14 cellular contexts compared by ENCODE assay signal in genomic region chr20:51687071-51687470, GRCh38.
DNase-seq lines count a peak whose midpoint lies in the region; FAIRE-seq and TF ChIP-seq lines count a peak whose summit lies in the region.
"Had no signal": no experiment of that assay in that cellular context is flagged by ENCODE, and none has a peak within 500 bp of the region (broad histone marks: within the 10 kb centered on the region; RNA-seq: fewer than 3 reads in every experiment).

No MANE protein-coding gene starts in this region.

- H3K4me1 ChIP-seq in astrocyte (ENCODE audit: insufficient read depth, low read length) (peaks cover 5% of the 10 kb centered on the region), OCI-LY7 (ENCODE audit: insufficient read depth, low read length, poor library complexity, severe bottlenecking) (peaks cover 38% of the 10 kb centered on the region)
- H3K4me1 ChIP-seq: transverse colon had no signal

- no peak overlapping the region for H3K4me3 ChIP-seq in AG10803 (ENCODE audit: low read length)
- no peak overlapping the region for H3K4me3 ChIP-seq in astrocyte (ENCODE audit: insufficient read depth, low read depth, low read length)
- no peak overlapping the region for H3K4me3 ChIP-seq in OCI-LY7 (ENCODE audit: low read depth, low read length, poor library complexity, severe bottlenecking)
- H3K4me3 ChIP-seq: dorsolateral prefrontal cortex, transverse colon had no signal

- no peaks in the 10 kb centered on the region for H3K27me3 Mint-ChIP-seq in astrocyte (ENCODE audit: low read depth, unreplicated experiment)
- H3K27me3 Mint-ChIP-seq in activated T-helper 1 cell treated with anti-CD3 and anti-CD28 coated beads, Interleukin-12 subunit alpha, Interleukin-12 subunit beta, Interleukin-2, Interleukin-4 antibody, amounts not matched to agents 30 ng/mL and 10 ng/mL and 1 ng/mL, durations not matched to agents 14 hours and 24 hours and 36 hours (ENCODE audit: insufficient read depth): no peaks in the 10 kb centered on the region
- H3K27me3 Mint-ChIP-seq: activated CD4-positive, alpha-beta T cell treated with anti-CD3 and anti-CD28 coated beads, Interleukin-2, amount 10 ng/mL, durations not matched to agents 7 days and 5 days had no signal

- peak; percentile 30 for DNase-seq in AG10803 (ENCODE audit: low read depth)
- peak; percentile 39 for DNase-seq in LHCN-M2 (ENCODE audit: low read depth)
- peak; percentile 69 for DNase-seq in astrocyte (ENCODE audit: low read depth)
- peak; percentile 69 for DNase-seq in iris pigment epithelial cell (ENCODE audit: low read depth)
- DNase-seq in medulla oblongata (ENCODE audit: extremely low spot score): no peak
- DNase-seq in OCI-LY7 (ENCODE audit: low spot score): no peak
- DNase-seq in NOMO-1 treated with dmso at 0.1 percent for 144 hours (lab: John Stamatoyannopoulos, UW; ENCODE audit: unreplicated experiment): no peak
- DNase-seq in activated T-helper 1 cell treated with anti-CD3 and anti-CD28 coated beads, Interleukin-12 subunit alpha, Interleukin-12 subunit beta, Interleukin-2, Interleukin-4 antibody, amounts not matched to agents 30 ng/mL and 10 ng/mL and 1 ng/mL, durations not matched to agents 14 hours and 24 hours and 36 hours (ENCODE audit: low spot score): no peak
- DNase-seq: activated CD4-positive, alpha-beta T cell treated with anti-CD3 and anti-CD28 coated beads, Interleukin-2, amount 10 ng/mL, durations not matched to agents 7 days and 5 days; activated naive CD4-positive, alpha-beta T cell treated with Interleukin-2 at 50 U/mL for 16 hours; C1 segment of cervical spinal cord; dorsolateral prefrontal cortex; NCI-H510A; transverse colon had no signal

- TF ChIP-seq CTCF in AG10803 (conservative IDR thresholded peaks at IDR 0.05; ENCODE audit: low read length): no peak
- TF ChIP-seq CTCF in astrocyte (IDR thresholded peaks at IDR 0.05; ENCODE audit: insufficient read depth, low read depth, low read length): no peak
- no peak for TF ChIP-seq CTCF in OCI-LY7 (conservative IDR thresholded peaks at IDR 0.05; ENCODE audit: low read length)

- no peaks in the 10 kb centered on the region for H3K9me3 Mint-ChIP-seq in astrocyte (ENCODE audit: unreplicated experiment)
- H3K9me3 Mint-ChIP-seq in activated T-helper 1 cell treated with anti-CD3 and anti-CD28 coated beads, Interleukin-12 subunit alpha, Interleukin-12 subunit beta, Interleukin-2, Interleukin-4 antibody, amounts not matched to agents 30 ng/mL and 10 ng/mL and 1 ng/mL, durations not matched to agents 14 hours and 24 hours and 36 hours: no peaks in the 10 kb centered on the region
- H3K9me3 Mint-ChIP-seq: activated CD4-positive, alpha-beta T cell treated with anti-CD3 and anti-CD28 coated beads, Interleukin-2, amount 10 ng/mL, durations not matched to agents 7 days and 5 days had no signal

- H4K20me1 ChIP-seq in astrocyte (ENCODE audit: insufficient read depth, low read length) (no peaks in the 10 kb centered on the region), OCI-LY7 (ENCODE audit: insufficient read depth, low read length) (no peaks in the 10 kb centered on the region)

- no peak overlapping the region for H3K4me3 Mint-ChIP-seq in astrocyte (ENCODE audit: unreplicated experiment)
- H3K4me3 Mint-ChIP-seq in activated T-helper 1 cell treated with anti-CD3 and anti-CD28 coated beads, Interleukin-12 subunit alpha, Interleukin-12 subunit beta, Interleukin-2, Interleukin-4 antibody, amounts not matched to agents 30 ng/mL and 10 ng/mL and 1 ng/mL, durations not matched to agents 14 hours and 24 hours and 36 hours: no peak overlapping the region
- H3K4me3 Mint-ChIP-seq: activated CD4-positive, alpha-beta T cell treated with anti-CD3 and anti-CD28 coated beads, Interleukin-2, amount 10 ng/mL, durations not matched to agents 7 days and 5 days had no signal

- peaks cover 2% of the 10 kb centered on the region for H3K36me3 Mint-ChIP-seq in astrocyte (ENCODE audit: low read depth, unreplicated experiment)
- H3K36me3 Mint-ChIP-seq in activated T-helper 1 cell treated with anti-CD3 and anti-CD28 coated beads, Interleukin-12 subunit alpha, Interleukin-12 subunit beta, Interleukin-2, Interleukin-4 antibody, amounts not matched to agents 30 ng/mL and 10 ng/mL and 1 ng/mL, durations not matched to agents 14 hours and 24 hours and 36 hours (ENCODE audit: low read depth): no peaks in the 10 kb centered on the region

- BruUV-seq in OCI-LY7 (replicated peaks; lab: Mats Ljungman, UMichigan): no TSS peak

- H3K4me2 ChIP-seq in astrocyte (ENCODE audit: low read length): peak overlapping the region; percentile 10
- no peak overlapping the region for H3K4me2 ChIP-seq in OCI-LY7 (ENCODE audit: low read length)

- intact Hi-C loops in OCI-LY7 (cut with micrococcal nuclease; ENCODE audit: unreplicated experiment): no loop called here
- intact Hi-C loops in activated T-helper 1 cell treated with anti-CD3 and anti-CD28 coated beads, Interleukin-12 subunit alpha, Interleukin-12 subunit beta, Interleukin-2, Interleukin-4 antibody, amounts not matched to agents 30 ng/mL and 10 ng/mL and 1 ng/mL, durations not matched to agents 14 hours and 24 hours and 36 hours (cut with micrococcal nuclease): no loop called here

- H3K36me3 ChIP-seq in astrocyte (ENCODE audit: insufficient read depth, low read length) (no peaks in the 10 kb centered on the region), OCI-LY7 (ENCODE audit: insufficient read depth, low read length) (no peaks in the 10 kb centered on the region)

- no peaks in the 10 kb centered on the region for H3K79me2 ChIP-seq in astrocyte (ENCODE audit: insufficient read depth, low read length)
- no peaks in the 10 kb centered on the region for H3K79me2 ChIP-seq in OCI-LY7 (ENCODE audit: insufficient read depth, low read depth, low read length)

- no peaks in the 10 kb centered on the region for H3K27me3 ChIP-seq in astrocyte (ENCODE audit: insufficient read depth, low read length)
- H3K27me3 ChIP-seq: dorsolateral prefrontal cortex, transverse colon had no signal

- no peaks in the 10 kb centered on the region for H3K9me3 ChIP-seq in astrocyte (ENCODE audit: insufficient read depth, low read depth, low read length)
- H3K9me3 ChIP-seq in OCI-LY7 (ENCODE audit: low read length): no peaks in the 10 kb centered on the region
- H3K9me3 ChIP-seq: transverse colon had no signal

- CTCF ChIA-PET in OCI-LY7 (lab: Charles Lee; ENCODE audit: unreplicated experiment): no interaction called here

- H3K4me1 Mint-ChIP-seq in astrocyte (ENCODE audit: low read depth, unreplicated experiment): peaks cover 8% of the 10 kb centered on the region
- no peaks in the 10 kb centered on the region for H3K4me1 Mint-ChIP-seq in activated T-helper 1 cell treated with anti-CD3 and anti-CD28 coated beads, Interleukin-12 subunit alpha, Interleukin-12 subunit beta, Interleukin-2, Interleukin-4 antibody, amounts not matched to agents 30 ng/mL and 10 ng/mL and 1 ng/mL, durations not matched to agents 14 hours and 24 hours and 36 hours (ENCODE audit: low read depth)
- H3K4me1 Mint-ChIP-seq: activated CD4-positive, alpha-beta T cell treated with anti-CD3 and anti-CD28 coated beads, Interleukin-2, amount 10 ng/mL, durations not matched to agents 7 days and 5 days had no signal

- POLR2A ChIA-PET in OCI-LY7 (lab: Charles Lee): no interaction called here

- no peak for FAIRE-seq in astrocyte (lab: Jason Lieb, UNC)

- H2AFZ ChIP-seq in astrocyte (ENCODE audit: low read depth, low read length) (peak overlapping the region; percentile 1), OCI-LY7 (ENCODE audit: low read length) (no peak overlapping the region; the same call in 1 of the 2 replicates)

- peak overlapping the region; percentile 89 for H3K27ac Mint-ChIP-seq in astrocyte (ENCODE audit: unreplicated experiment)
- H3K27ac Mint-ChIP-seq in activated T-helper 1 cell treated with anti-CD3 and anti-CD28 coated beads, Interleukin-12 subunit alpha, Interleukin-12 subunit beta, Interleukin-2, Interleukin-4 antibody, amounts not matched to agents 30 ng/mL and 10 ng/mL and 1 ng/mL, durations not matched to agents 14 hours and 24 hours and 36 hours: no peak overlapping the region
- H3K27ac Mint-ChIP-seq: activated CD4-positive, alpha-beta T cell treated with anti-CD3 and anti-CD28 coated beads, Interleukin-2, amount 10 ng/mL, durations not matched to agents 7 days and 5 days had no signal

- no peaks in the 10 kb centered on the region for H3K9me2 ChIP-seq in OCI-LY7 (ENCODE audit: insufficient read depth, low read length)

- H3K27ac ChIP-seq in astrocyte (ENCODE audit: low read depth, low read length) (peak overlapping the region; percentile 0), OCI-LY7 (ENCODE audit: low read depth, low read length, poor library complexity, severe bottlenecking) (no peak overlapping the region)
- H3K27ac ChIP-seq: dorsolateral prefrontal cortex, transverse colon had no signal

- H3K9ac ChIP-seq in astrocyte (ENCODE audit: low read length): no peak overlapping the region

Comparison
In these comparisons a context has a peak if more than half of its experiments do, and no peak if none do; other contexts are left out.
1. DNase-seq: peak in AG10803 (single experiment), LHCN-M2 (single experiment), astrocyte (single experiment) and iris pigment epithelial cell (single experiment); none in medulla oblongata (single experiment), OCI-LY7 (single experiment), NOMO-1 treated with dmso at 0.1 percent for 144 hours (single experiment) and activated T-helper 1 cell treated with anti-CD3 and anti-CD28 coated beads, Interleukin-12 subunit alpha, Interleukin-12 subunit beta, Interleukin-2, Interleukin-4 antibody, amounts not matched to agents 30 ng/mL and 10 ng/mL and 1 ng/mL, durations not matched to agents 14 hours and 24 hours and 36 hours (single experiment).